ENCODE assay signal across 12 cellular contexts in the genomic region with DNA sequence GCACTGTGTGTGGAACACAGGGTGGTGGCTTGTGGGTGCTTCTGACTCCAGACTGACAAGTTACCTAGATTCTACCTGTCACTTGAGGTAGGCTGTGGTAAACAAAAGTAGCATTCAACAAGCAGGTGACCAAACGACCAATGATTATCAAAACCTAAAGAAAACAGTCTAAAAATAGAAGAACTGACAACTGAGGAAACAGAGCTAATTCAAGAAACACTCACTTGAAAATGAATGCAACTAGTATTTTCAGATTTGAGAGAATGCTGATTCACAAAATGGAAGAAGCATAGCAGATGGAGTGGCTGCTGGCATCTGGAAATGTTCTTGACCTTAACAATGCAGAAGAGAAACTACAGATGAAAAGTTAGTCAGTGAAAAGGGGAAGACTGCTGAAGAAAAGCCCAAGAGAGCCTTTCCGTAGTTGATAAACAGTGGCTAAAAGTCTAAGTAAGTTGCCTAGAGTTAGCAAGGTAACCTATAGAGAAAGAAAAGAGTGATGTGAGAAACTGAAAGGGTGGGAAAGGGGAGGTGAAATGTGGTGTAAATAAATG.
DNase-seq lines count a peak whose midpoint lies in the region; ATAC-seq and TF ChIP-seq lines count a peak whose summit lies in the region.
"Had no signal": no experiment of that assay in that cellular context is flagged by ENCODE, and none has a peak within 500 bp of the region (broad histone marks: within the 10 kb centered on the region; RNA-seq: fewer than 3 reads in every experiment).

No MANE protein-coding gene starts in this region.

- peaks cover 8% of the 10 kb centered on the region for H3K4me1 Mint-ChIP-seq in memory B cell
- H3K4me1 Mint-ChIP-seq in MCF 10A (ENCODE audit: insufficient read depth, unreplicated experiment) = peaks cover 9% of the 10 kb centered on the region

- CTCF ChIA-PET in MCF 10A (lab: Yijun Ruan, JAX) = interaction anchor here (0.5 kb wide), 1 partner anchor 17 kb away, joined by 4 read pairs; no protein-coding TSS in a partner anchor

- H3K4me3 Mint-ChIP-seq in memory B cell = no peak overlapping the region
- H3K4me3 Mint-ChIP-seq in MCF 10A (ENCODE audit: unreplicated experiment) = no peak overlapping the region

- intact Hi-C loops in MCF 10A (cut with micrococcal nuclease) = no loop called here

- BruUV-seq in MCF 10A (replicated peaks; lab: Mats Ljungman, UMichigan) = no TSS peak

- TF ChIP-seq CTCF in MCF 10A (IDR thresholded peaks at IDR 0.05; ENCODE audit: unreplicated experiment) = no peak

- H3K27me3 Mint-ChIP-seq in memory B cell = no peaks in the 10 kb centered on the region
- H3K27me3 Mint-ChIP-seq in MCF 10A (ENCODE audit: insufficient read depth, unreplicated experiment) = no peaks in the 10 kb centered on the region

- H3K27ac Mint-ChIP-seq in memory B cell (peak overlapping the region; percentile 69), MCF 10A (ENCODE audit: low read depth, unreplicated experiment) (no peak overlapping the region)

- DNase-seq in memory B cell (ENCODE audit: low spot score in 2 of 2) (peak in 1 of 2 donors; percentile 7), H4 (ENCODE audit: low spot score) (no peak), MCF 10A (ENCODE audit: unreplicated experiment) (no peak), UCSD-AML1 (lab: John Stamatoyannopoulos, UW; ENCODE audit: unreplicated experiment) (no peak)
- DNase-seq: KG1; SJCRH30; stimulated activated CD4-positive, alpha-beta T cell treated with anti-CD3 and anti-CD28 coated beads, Interleukin-2, amount 100 ng/mL, for 48 hours; stomach had no signal

- ATAC-seq in GM19324 (IDR thresholded peaks at IDR 0.05; ENCODE audit: low FRiP score, unreplicated experiment) = peak; percentile 69
- ATAC-seq in HG02623 (IDR thresholded peaks at IDR 0.05; ENCODE audit: unreplicated experiment) = peak; percentile 67
- peak; percentile 51 for ATAC-seq in HG03457 (IDR thresholded peaks at IDR 0.05; ENCODE audit: unreplicated experiment)
- peak; percentile 87 for ATAC-seq in memory B cell (ENCODE audit: low read depth)
- ATAC-seq in GM19452 (IDR thresholded peaks at IDR 0.05; ENCODE audit: unreplicated experiment) = no peak

- POLR2A ChIA-PET in MCF 10A (lab: Yijun Ruan, JAX) = no interaction called here

- H3K36me3 Mint-ChIP-seq in memory B cell = peaks cover 9% of the 10 kb centered on the region
- H3K36me3 Mint-ChIP-seq in MCF 10A (ENCODE audit: insufficient read depth, unreplicated experiment) = no peaks in the 10 kb centered on the region

- H3K9me3 Mint-ChIP-seq in memory B cell = peaks cover 7% of the 10 kb centered on the region
- no peaks in the 10 kb centered on the region for H3K9me3 Mint-ChIP-seq in MCF 10A (ENCODE audit: unreplicated experiment)
